ENCODE assay signal across 8 cellular contexts in the genomic region with DNA sequence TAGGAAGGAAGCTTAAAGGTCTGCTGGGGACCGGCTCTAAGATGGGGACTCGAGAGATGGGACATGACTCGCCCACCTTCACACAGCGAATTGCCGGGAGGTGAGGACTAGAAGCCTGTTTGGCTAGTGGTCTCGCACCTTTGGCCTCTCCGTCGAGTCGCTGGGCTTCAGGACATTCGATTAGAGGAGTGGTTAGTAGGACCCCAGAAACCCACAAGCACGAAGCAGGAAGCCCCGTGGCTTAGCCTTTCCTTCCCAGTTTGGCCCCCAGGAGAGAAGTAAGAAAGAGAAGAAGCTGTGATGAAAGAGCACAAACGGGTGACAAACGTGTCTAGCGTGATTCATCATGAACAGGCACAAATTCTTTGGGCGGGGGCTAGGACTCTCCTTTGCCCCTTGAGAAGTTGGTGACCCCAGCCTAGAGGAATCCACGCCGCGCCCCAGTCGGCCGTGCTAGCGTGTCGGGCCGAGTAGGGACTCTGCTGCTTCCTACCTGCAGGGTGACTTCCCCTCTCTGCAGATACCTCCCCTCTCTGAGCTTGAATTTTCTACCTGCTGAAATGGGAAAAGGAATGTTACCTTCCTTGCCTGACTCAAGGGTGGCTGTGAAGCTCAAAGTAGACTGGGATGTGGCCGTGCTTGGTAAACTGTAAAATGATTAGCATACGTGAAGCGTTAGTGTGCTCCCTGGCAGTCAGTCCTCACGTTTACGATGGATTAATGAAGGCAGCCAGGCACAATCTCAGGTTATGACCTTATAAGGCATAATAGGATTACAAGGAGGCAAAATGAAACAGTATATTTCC. TPM values are rescaled to one million over a fixed set of nuclear protein-coding genes. Genes with fewer than 3 reads are reported as not detected.
A peak's percentile ranks its signal among the peaks of the same experiment; 100 is the strongest.
DNase-seq lines count a peak whose midpoint lies in the region; ATAC-seq and TF ChIP-seq lines count a peak whose summit lies in the region.

No MANE protein-coding gene starts in this region.

- H3K4me3 ChIP-seq in endodermal cell (ENCODE audit: low read length), result peak overlapping the region; percentile 93
- peak overlapping the region; percentile 41 to 80 (median 58) for H3K4me3 ChIP-seq in upper lobe of left lung

- H3K36me3 ChIP-seq in endodermal cell (ENCODE audit: control insufficient read depth, insufficient read depth, low read length) (peaks cover 35% of the 10 kb centered on the region), upper lobe of left lung (peaks cover 0 to 7% (median 0%) of the 10 kb centered on the region in 4 donors)

- ATAC-seq in upper lobe of left lung (ENCODE audit: low FRiP score in 2 of 2) (peak in 1 of 2 donors; percentile 20), GM18505 (IDR thresholded peaks at IDR 0.05; ENCODE audit: unreplicated experiment) (no peak), HG03469 (IDR thresholded peaks at IDR 0.05; ENCODE audit: unreplicated experiment) (no peak)

- peaks cover 65% of the 10 kb centered on the region for H3K27me3 ChIP-seq in endodermal cell (ENCODE audit: control insufficient read depth, insufficient read depth, low read length, poor library complexity, severe bottlenecking)
- H3K27me3 ChIP-seq in upper lobe of left lung, result peaks cover 0 to 8% (median 2%) of the 10 kb centered on the region in 4 donors

- H3K27ac ChIP-seq in VCaP (peak overlapping the region; percentile 96), endodermal cell (ENCODE audit: low read depth, low read length) (no peak overlapping the region), upper lobe of left lung (peak overlapping the region; percentile 85 to 92 (median 86))

- TF ChIP-seq POLR2A in upper lobe of left lung (IDR thresholded peaks at IDR 0.05) (peak in 1 of 4 donors; percentile 60), GM18505 (IDR thresholded peaks at IDR 0.05; ENCODE audit: borderline replicate concordance, extremely low read depth, insufficient read depth, insufficient read length) (no peak)

- DNase-seq in EH (ENCODE audit: low read depth) (peak; percentile 87), LHCN-M2 (ENCODE audit: low read depth) (peak; percentile 74), endodermal cell (peak; percentile 82), mesothelial cell of epicardium (ENCODE audit: low spot score in 2 of 2, unreplicated experiment in 2 of 2) (peak in 1 of 2 experiments; percentile 42), upper lobe of left lung (peak; percentile 66 to 86)

- peak overlapping the region; percentile 70 for H3K9ac ChIP-seq in endodermal cell (ENCODE audit: extremely low read depth, low read length, poor library complexity, severe bottlenecking)

- WGBS in endodermal cell (ENCODE audit: insufficient coverage in 1 of 2, insufficient read length in 1 of 2), 2 experiments, result 1 to 2% methylated on average over 19 to 29 of the region's 29 CpGs
- 18 to 19% methylated on average over 16 to 29 of the region's 29 CpGs for WGBS in upper lobe of left lung, 2 donors

- H3K9me3 Mint-ChIP-seq in endodermal cell (no peaks in the 10 kb centered on the region), mesothelial cell of epicardium (no peaks in the 10 kb centered on the region)

- peak overlapping the region; percentile 81 for H3K27ac Mint-ChIP-seq in endodermal cell
- peak overlapping the region; percentile 93 for H3K27ac Mint-ChIP-seq in mesothelial cell of epicardium

- H3K27me3 Mint-ChIP-seq in endodermal cell (ENCODE audit: insufficient read depth), result peaks cover 87% of the 10 kb centered on the region
- peaks cover 36% of the 10 kb centered on the region for H3K27me3 Mint-ChIP-seq in mesothelial cell of epicardium (ENCODE audit: low read depth)

- H3K4me1 Mint-ChIP-seq in endodermal cell, result peaks cover 26% of the 10 kb centered on the region
- peaks cover 32% of the 10 kb centered on the region for H3K4me1 Mint-ChIP-seq in mesothelial cell of epicardium

- TF ChIP-seq CTCF in VCaP (conservative IDR thresholded peaks at IDR 0.05) (no peak), endodermal cell (conservative IDR thresholded peaks at IDR 0.05) (no peak), mesothelial cell of epicardium (IDR thresholded peaks at IDR 0.05; ENCODE audit: unreplicated experiment) (no peak), upper lobe of left lung (IDR thresholded peaks at IDR 0.05) (no peak)

- H3K4me3 Mint-ChIP-seq in endodermal cell, result peak overlapping the region; percentile 71
- peak overlapping the region; percentile 97 for H3K4me3 Mint-ChIP-seq in mesothelial cell of epicardium

- H3K9me3 ChIP-seq in endodermal cell (ENCODE audit: control insufficient read depth, low read length) (no peaks in the 10 kb centered on the region), upper lobe of left lung (no peaks in the 10 kb centered on the region)

- peaks cover 2% of the 10 kb centered on the region for H3K36me3 Mint-ChIP-seq in endodermal cell (ENCODE audit: low read depth)
- H3K36me3 Mint-ChIP-seq in mesothelial cell of epicardium, result no peaks in the 10 kb centered on the region

- H3K4me1 ChIP-seq in endodermal cell (ENCODE audit: control insufficient read depth, insufficient read depth, low read length), result no peaks in the 10 kb centered on the region
- H3K4me1 ChIP-seq in upper lobe of left lung, result peaks cover 35 to 68% (median 63%) of the 10 kb centered on the region in 4 donors

- peak in 1 of 4 donors; percentile 12 for TF ChIP-seq EP300 in upper lobe of left lung (IDR thresholded peaks at IDR 0.05)

RNA-seq across cellular contexts. Expression of a gene that starts 1.1 kb away (rescaled TPM):
- total RNA-seq in LHCN-M2 (2014; rRNA removed), result 160 and 164 TPM in 2 replicates
- polyA plus RNA-seq in LHCN-M2 (2012), result 146 TPM
- total RNA-seq in endodermal cell, result 10 to 100 TPM; 20.6 to 35.5 TPM
- 38.5 TPM for polyA plus RNA-seq in endodermal cell (2013, experiment 1 of 2)
- 38.1 TPM for polyA plus RNA-seq in endodermal cell (2013, experiment 2 of 2)
- 12.8 to 13.8 TPM (median 13.3 TPM) in 3 replicates for total RNA-seq in mesothelial cell of epicardium
- 10 to 100 TPM; 20.4 to 54.3 (median 46.9) TPM for total RNA-seq in upper lobe of left lung

RNA-seq across cellular contexts. Expression of a gene that starts 9.7 kb away (rescaled TPM):
- total RNA-seq in LHCN-M2 (2014; rRNA removed), result 31.6 and 32.1 TPM in 2 replicates
- polyA plus RNA-seq in LHCN-M2 (2012), result 10.4 TPM
- total RNA-seq in endodermal cell, result 10 to 100 TPM; 27.1 to 32.5 TPM
- polyA plus RNA-seq in endodermal cell (2013, experiment 1 of 2), result 24.3 TPM
- polyA plus RNA-seq in endodermal cell (2013, experiment 2 of 2), result 23.7 TPM
- total RNA-seq in mesothelial cell of epicardium, result 44.7 to 58.4 TPM (median 53.1 TPM) in 3 replicates
- total RNA-seq in upper lobe of left lung, result 10 to 100 TPM; 22.2 to 54.5 (median 41.2) TPM
